In genomic region chr13:105565328-105565727, GRCh38 we compare ENCODE assay signal across 29 cellular contexts.
"Had no signal": no experiment of that assay in that cellular context is flagged by ENCODE, and none has a peak within 500 bp of the region (broad histone marks: within the 10 kb centered on the region; RNA-seq: fewer than 3 reads in every experiment).

No MANE protein-coding gene starts in this region.

- H3K9me3 ChIP-seq: left ventricle myocardium inferior, neutrophil, pancreas, prostate gland, stomach, testis, thyroid gland, transverse colon, upper lobe of left lung, vagina had no signal

- H3K4me1 ChIP-seq: neural progenitor cell, pancreas, prostate gland, testis, transverse colon, upper lobe of left lung, vagina had no signal

- H3K36me3 ChIP-seq: left ventricle myocardium inferior, neural progenitor cell, neutrophil, pancreas, prostate gland, stomach, thyroid gland, transverse colon, upper lobe of left lung, vagina had no signal

- H3K27ac ChIP-seq: left ventricle myocardium inferior, neural progenitor cell, neutrophil, pancreas, prostate gland, skin epidermis, stomach, testis, thyroid gland, transverse colon, upper lobe of left lung, vagina had no signal

- H3K4me3 Mint-ChIP-seq: mesothelial cell of epicardium; naive B cell; natural killer cell; nephron progenitor cell; neural progenitor cell; stimulated activated naive B cell treated with anti-CD40 and anti-IgM and Interleukin-4, amounts not matched to agents 10 μg/mL and 1 μg/mL and 100 μg/mL, for 72 hours had no signal

- DNase-seq: left ventricle myocardium inferior; mesendoderm; naive B cell; natural killer cell; nephron progenitor cell; occipital lobe; pancreas; posterior cingulate gyrus; retina; right cardiac atrium; stimulated activated CD4-positive, alpha-beta T cell treated with anti-CD3 and anti-CD28 coated beads, Interleukin-12 subunit alpha, Interleukin-12 subunit beta, amount 100 ng/mL, for 4 hours; stimulated activated CD4-positive, alpha-beta T cell treated with anti-CD3 and anti-CD28 coated beads, Interleukin-15, amount 100 ng/mL, for 24 hours; stimulated activated CD4-positive, alpha-beta T cell treated with anti-CD3 and anti-CD28 coated beads, Interleukin-2, amount 100 ng/mL, for 24 hours; stimulated activated CD4-positive, alpha-beta T cell treated with anti-CD3 and anti-CD28 coated beads, Interleukin-4, amount 100 ng/mL, for 1 hour; stimulated activated naive B cell treated with anti-CD40 and anti-IgM and Interleukin-4, amounts not matched to agents 10 μg/mL and 1 μg/mL and 100 μg/mL, for 72 hours; stimulated activated naive CD8-positive, alpha-beta T cell treated with anti-CD3 and anti-CD28 coated beads, Interleukin-15, Interleukin-2, amounts not matched to agents 100 U/mL and 50 U/mL, for 24 hours; stomach; testis; thyroid gland; transverse colon; upper lobe of left lung had no signal

- H3K4me1 Mint-ChIP-seq: naive B cell; natural killer cell; stimulated activated naive B cell treated with anti-CD40 and anti-IgM and Interleukin-4, amounts not matched to agents 10 μg/mL and 1 μg/mL and 100 μg/mL, for 72 hours had no signal

- H3K9ac ChIP-seq: neural progenitor cell had no signal

- H3K36me3 Mint-ChIP-seq: naive B cell; natural killer cell; neural progenitor cell; stimulated activated naive B cell treated with anti-CD40 and anti-IgM and Interleukin-4, amounts not matched to agents 10 μg/mL and 1 μg/mL and 100 μg/mL, for 72 hours had no signal

- H3K4me3 ChIP-seq: left ventricle myocardium inferior, lung, neural progenitor cell, pancreas, prostate gland, stomach, testis, thyroid gland, transverse colon, upper lobe of left lung, vagina had no signal

- H3K27ac Mint-ChIP-seq: mesothelial cell of epicardium; naive B cell; natural killer cell; nephron progenitor cell; neural progenitor cell; stimulated activated naive B cell treated with anti-CD40 and anti-IgM and Interleukin-4, amounts not matched to agents 10 μg/mL and 1 μg/mL and 100 μg/mL, for 72 hours had no signal

- H3K9me3 Mint-ChIP-seq: nephron progenitor cell had no signal

- H3K27me3 Mint-ChIP-seq: naive B cell; stimulated activated naive B cell treated with anti-CD40 and anti-IgM and Interleukin-4, amounts not matched to agents 10 μg/mL and 1 μg/mL and 100 μg/mL, for 72 hours had no signal

- ATAC-seq: natural killer cell; pancreas; right cardiac atrium; sciatic nerve; stimulated activated naive B cell treated with anti-CD40 and anti-IgM and Interleukin-4, amounts not matched to agents 10 μg/mL and 1 μg/mL and 100 μg/mL, for 72 hours; stimulated activated naive CD8-positive, alpha-beta T cell treated with anti-CD3 and anti-CD28 coated beads, Interleukin-15, Interleukin-2, amounts not matched to agents 100 U/mL and 50 U/mL, for 24 hours had no signal

- H3K27me3 ChIP-seq: neural progenitor cell, neutrophil, pancreas, stomach, testis, thyroid gland, transverse colon, upper lobe of left lung, vagina had no signal
